ENCODE assay signal across 22 cellular contexts in genomic region chr3:88661433-88661824, GRCh38.
"Had no signal": no experiment of that assay in that cellular context is flagged by ENCODE, and none has a peak within 500 bp of the region (broad histone marks: within the 10 kb centered on the region; RNA-seq: fewer than 3 reads in every experiment).

No MANE protein-coding gene starts in this region.

- DNase-seq: activated CD4-positive, alpha-beta T cell treated with anti-CD3 and anti-CD28 coated beads for 48 hours; activated CD4-positive, alpha-beta T cell treated with anti-CD3 and anti-CD28 coated beads, Interleukin-2, amount 50 U/mL, for 4 hours; activated CD4-positive, CD25-positive, alpha-beta regulatory T cell treated with anti-CD3 and anti-CD28 coated beads, Interleukin-2, amount 50 U/mL, for 72 hours; activated CD8-positive, alpha-beta memory T cell treated with anti-CD3 and anti-CD28 coated beads, Interleukin-2, amount 10 ng/mL, durations not matched to agents 7 days and 5 days; activated effector memory CD4-positive, alpha-beta T cell treated with Interleukin-2 at 50 U/mL for 16 hours; activated naive CD4-positive, alpha-beta T cell; activated T-cell treated with anti-CD3 and anti-CD28 coated beads, Interleukin-2, amount 50 U/mL, for 24 hours; aorta; caudate nucleus; MG63; MV-4-11; NCI-H1092 treated with DMSO at 0.1 percent for 48 hours; NCI-H1436 treated with DMSO at 0.1 percent for 48 hours; NCI-H2029; NCI-H2171; NCI-H2227 treated with DMSO at 0.1 percent for 48 hours; NCI-H446 treated with DMSO at 0.1 percent for 48 hours; NCI-H524 treated with DMSO at 0.1 percent for 48 hours; SIG-M5 had no signal

- H3K4me3 ChIP-seq: breast epithelium, coronary artery, MG63 had no signal

- H3K9ac ChIP-seq: KMS-11 had no signal

- H3K27ac ChIP-seq: breast epithelium, coronary artery, KMS-11 had no signal

- H3K36me3 ChIP-seq: breast epithelium, MG63 had no signal

- H3K9me3 ChIP-seq: MG63 had no signal
